Comparison of ENCODE assay signal across 1 cellular context in the genomic region with DNA sequence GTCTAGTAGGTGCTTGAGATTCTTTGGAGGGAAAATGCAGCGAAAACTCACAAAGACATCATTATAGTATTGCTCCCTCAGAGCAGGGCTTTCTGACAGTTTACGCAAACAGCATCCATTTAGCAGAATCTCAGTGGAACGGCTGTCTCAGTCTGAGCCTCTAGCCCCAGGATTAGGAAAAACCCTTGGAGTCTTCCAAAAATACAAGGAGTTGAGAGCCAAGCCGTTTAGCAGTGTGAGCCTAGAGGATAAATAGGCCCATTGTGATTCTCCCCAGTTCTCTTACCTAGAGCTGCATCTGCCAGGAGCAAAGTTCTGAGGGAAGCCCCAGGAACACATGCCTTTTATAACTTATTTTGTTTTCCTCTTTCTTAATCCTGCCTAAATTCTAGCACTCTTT.
TF ChIP-seq lines count a peak whose summit lies in the region.

No MANE protein-coding gene starts in this region.

TF ChIP-seq in GM23338, 12 proteins besides CTCF, POLR2A, EP300 and RAD21 (continued from another document):
- TF ChIP-seq, protein P1, sequence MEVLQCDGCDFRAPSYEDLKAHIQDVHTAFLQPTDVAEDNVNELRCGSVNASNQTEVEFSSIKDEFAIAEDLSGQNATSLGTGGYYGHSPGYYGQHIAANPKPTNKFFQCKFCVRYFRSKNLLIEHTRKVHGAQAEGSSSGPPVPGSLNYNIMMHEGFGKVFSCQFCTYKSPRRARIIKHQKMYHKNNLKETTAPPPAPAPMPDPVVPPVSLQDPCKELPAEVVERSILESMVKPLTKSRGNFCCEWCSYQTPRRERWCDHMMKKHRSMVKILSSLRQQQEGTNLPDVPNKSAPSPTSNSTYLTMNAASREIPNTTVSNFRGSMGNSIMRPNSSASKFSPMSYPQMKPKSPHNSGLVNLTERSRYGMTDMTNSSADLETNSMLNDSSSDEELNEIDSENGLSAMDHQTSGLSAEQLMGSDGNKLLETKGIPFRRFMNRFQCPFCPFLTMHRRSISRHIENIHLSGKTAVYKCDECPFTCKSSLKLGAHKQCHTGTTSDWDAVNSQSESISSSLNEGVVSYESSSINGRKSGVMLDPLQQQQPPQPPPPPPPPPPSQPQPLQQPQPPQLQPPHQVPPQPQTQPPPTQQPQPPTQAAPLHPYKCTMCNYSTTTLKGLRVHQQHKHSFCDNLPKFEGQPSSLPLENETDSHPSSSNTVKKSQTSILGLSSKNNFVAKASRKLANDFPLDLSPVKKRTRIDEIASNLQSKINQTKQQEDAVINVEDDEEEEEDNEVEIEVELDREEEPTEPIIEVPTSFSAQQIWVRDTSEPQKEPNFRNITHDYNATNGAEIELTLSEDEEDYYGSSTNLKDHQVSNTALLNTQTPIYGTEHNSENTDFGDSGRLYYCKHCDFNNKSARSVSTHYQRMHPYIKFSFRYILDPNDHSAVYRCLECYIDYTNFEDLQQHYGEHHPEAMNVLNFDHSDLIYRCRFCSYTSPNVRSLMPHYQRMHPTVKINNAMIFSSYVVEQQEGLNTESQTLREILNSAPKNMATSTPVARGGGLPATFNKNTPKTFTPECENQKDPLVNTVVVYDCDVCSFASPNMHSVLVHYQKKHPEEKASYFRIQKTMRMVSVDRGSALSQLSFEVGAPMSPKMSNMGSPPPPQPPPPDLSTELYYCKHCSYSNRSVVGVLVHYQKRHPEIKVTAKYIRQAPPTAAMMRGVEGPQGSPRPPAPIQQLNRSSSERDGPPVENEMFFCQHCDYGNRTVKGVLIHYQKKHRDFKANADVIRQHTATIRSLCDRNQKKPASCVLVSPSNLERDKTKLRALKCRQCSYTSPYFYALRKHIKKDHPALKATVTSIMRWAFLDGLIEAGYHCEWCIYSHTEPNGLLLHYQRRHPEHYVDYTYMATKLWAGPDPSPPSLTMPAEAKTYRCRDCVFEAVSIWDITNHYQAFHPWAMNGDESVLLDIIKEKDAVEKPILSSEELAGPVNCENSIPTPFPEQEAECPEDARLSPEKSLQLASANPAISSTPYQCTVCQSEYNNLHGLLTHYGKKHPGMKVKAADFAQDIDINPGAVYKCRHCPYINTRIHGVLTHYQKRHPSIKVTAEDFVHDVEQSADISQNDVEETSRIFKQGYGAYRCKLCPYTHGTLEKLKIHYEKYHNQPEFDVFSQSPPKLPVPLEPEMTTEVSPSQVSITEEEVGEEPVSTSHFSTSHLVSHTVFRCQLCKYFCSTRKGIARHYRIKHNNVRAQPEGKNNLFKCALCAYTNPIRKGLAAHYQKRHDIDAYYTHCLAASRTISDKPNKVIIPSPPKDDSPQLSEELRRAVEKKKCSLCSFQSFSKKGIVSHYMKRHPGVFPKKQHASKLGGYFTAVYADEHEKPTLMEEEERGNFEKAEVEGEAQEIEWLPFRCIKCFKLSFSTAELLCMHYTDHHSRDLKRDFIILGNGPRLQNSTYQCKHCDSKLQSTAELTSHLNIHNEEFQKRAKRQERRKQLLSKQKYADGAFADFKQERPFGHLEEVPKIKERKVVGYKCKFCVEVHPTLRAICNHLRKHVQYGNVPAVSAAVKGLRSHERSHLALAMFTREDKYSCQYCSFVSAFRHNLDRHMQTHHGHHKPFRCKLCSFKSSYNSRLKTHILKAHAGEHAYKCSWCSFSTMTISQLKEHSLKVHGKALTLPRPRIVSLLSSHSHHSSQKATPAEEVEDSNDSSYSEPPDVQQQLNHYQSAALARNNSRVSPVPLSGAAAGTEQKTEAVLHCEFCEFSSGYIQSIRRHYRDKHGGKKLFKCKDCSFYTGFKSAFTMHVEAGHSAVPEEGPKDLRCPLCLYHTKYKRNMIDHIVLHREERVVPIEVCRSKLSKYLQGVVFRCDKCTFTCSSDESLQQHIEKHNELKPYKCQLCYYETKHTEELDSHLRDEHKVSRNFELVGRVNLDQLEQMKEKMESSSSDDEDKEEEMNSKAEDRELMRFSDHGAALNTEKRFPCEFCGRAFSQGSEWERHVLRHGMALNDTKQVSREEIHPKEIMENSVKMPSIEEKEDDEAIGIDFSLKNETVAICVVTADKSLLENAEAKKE (CRISPR knock-in tag; IDR thresholded peaks at IDR 0.05): no peak
- no peak for TF ChIP-seq EZH2 (IDR thresholded peaks at IDR 0.05; ENCODE audit: low read depth, unreplicated experiment)
- TF ChIP-seq EZH2phosphoT487 (IDR thresholded peaks at IDR 0.05; ENCODE audit: unreplicated experiment): no peak
- TF ChIP-seq STAT1 (IDR thresholded peaks at IDR 0.05; ENCODE audit: unreplicated experiment): no peak
- TF ChIP-seq, protein P2, sequence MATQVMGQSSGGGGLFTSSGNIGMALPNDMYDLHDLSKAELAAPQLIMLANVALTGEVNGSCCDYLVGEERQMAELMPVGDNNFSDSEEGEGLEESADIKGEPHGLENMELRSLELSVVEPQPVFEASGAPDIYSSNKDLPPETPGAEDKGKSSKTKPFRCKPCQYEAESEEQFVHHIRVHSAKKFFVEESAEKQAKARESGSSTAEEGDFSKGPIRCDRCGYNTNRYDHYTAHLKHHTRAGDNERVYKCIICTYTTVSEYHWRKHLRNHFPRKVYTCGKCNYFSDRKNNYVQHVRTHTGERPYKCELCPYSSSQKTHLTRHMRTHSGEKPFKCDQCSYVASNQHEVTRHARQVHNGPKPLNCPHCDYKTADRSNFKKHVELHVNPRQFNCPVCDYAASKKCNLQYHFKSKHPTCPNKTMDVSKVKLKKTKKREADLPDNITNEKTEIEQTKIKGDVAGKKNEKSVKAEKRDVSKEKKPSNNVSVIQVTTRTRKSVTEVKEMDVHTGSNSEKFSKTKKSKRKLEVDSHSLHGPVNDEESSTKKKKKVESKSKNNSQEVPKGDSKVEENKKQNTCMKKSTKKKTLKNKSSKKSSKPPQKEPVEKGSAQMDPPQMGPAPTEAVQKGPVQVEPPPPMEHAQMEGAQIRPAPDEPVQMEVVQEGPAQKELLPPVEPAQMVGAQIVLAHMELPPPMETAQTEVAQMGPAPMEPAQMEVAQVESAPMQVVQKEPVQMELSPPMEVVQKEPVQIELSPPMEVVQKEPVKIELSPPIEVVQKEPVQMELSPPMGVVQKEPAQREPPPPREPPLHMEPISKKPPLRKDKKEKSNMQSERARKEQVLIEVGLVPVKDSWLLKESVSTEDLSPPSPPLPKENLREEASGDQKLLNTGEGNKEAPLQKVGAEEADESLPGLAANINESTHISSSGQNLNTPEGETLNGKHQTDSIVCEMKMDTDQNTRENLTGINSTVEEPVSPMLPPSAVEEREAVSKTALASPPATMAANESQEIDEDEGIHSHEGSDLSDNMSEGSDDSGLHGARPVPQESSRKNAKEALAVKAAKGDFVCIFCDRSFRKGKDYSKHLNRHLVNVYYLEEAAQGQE (IDR thresholded peaks at IDR 0.05; ENCODE audit: unreplicated experiment): no peak
